12 cellular contexts compared by ENCODE assay signal in genomic region chr1:109535971-109536491, GRCh38. TPM values are rescaled to one million over a fixed set of nuclear protein-coding genes. Genes with fewer than 3 reads are reported as not detected.
DNase-seq lines count a peak whose midpoint lies in the region; ATAC-seq and TF ChIP-seq lines count a peak whose summit lies in the region.
"Had no signal": no experiment of that assay in that cellular context is flagged by ENCODE, and none has a peak within 500 bp of the region (broad histone marks: within the 10 kb centered on the region; RNA-seq: fewer than 3 reads in every experiment).

No MANE protein-coding gene starts in this region.

- H3K4me3 Mint-ChIP-seq in naive thymus-derived CD8-positive, alpha-beta T cell, result no peak overlapping the region
- H3K4me3 Mint-ChIP-seq: activated CD4-positive, alpha-beta T cell treated with anti-CD3 and anti-CD28 coated beads for 36 hours; activated naive CD4-positive, alpha-beta T cell treated with anti-CD3 and anti-CD28 coated beads for 36 hours had no signal

- H3K27me3 ChIP-seq in muscle layer of colon (ENCODE audit: control insufficient read depth in 1 of 2, insufficient read depth in 2 of 2, low read length in 2 of 2) (no peaks in the 10 kb centered on the region), transverse colon (no peaks in the 10 kb centered on the region)

- intact Hi-C loops in transverse colon (cut with DNase I; ENCODE audit: low total_unique reads), result no loop called here

- TF ChIP-seq EP300 in transverse colon (IDR thresholded peaks at IDR 0.05; ENCODE audit: low read depth), result no peak

- H3K27ac Mint-ChIP-seq in naive thymus-derived CD8-positive, alpha-beta T cell, result no peak overlapping the region
- H3K27ac Mint-ChIP-seq: activated CD4-positive, alpha-beta T cell treated with anti-CD3 and anti-CD28 coated beads for 36 hours; activated naive CD4-positive, alpha-beta T cell treated with anti-CD3 and anti-CD28 coated beads for 36 hours had no signal

- in situ Hi-C loops in transverse colon (cut with MboI; ENCODE audit: low pct_ligation_motif_present in 1 of 4, low pct_unique_long_range_greater_than_20kb in 1 of 4, low sequenced_read_pairs in 3 of 4), result loop anchor here in 2 of 4 donors (10.0 to 25.0 kb wide), 2 partner anchors 271 to 451 kb away; partner anchors contain the start of gene AHCYL1 (in 1 of the 2)

- no peaks in the 10 kb centered on the region for H3K9me3 Mint-ChIP-seq in naive thymus-derived CD8-positive, alpha-beta T cell
- H3K9me3 Mint-ChIP-seq: activated naive CD4-positive, alpha-beta T cell treated with anti-CD3 and anti-CD28 coated beads for 36 hours had no signal

- H3K4me3 ChIP-seq in choroid plexus epithelial cell (ENCODE audit: low read depth, low read length) (no peak overlapping the region), muscle layer of colon (ENCODE audit: low read depth in 1 of 2, low read length in 2 of 2) (no peak overlapping the region), transverse colon (no peak overlapping the region)
- H3K4me3 ChIP-seq: A549 had no signal

- peaks cover 30% of the 10 kb centered on the region for H3K4me1 ChIP-seq in muscle layer of colon (ENCODE audit: insufficient read depth, low read length)
- H3K4me1 ChIP-seq in transverse colon, result peaks cover 4 to 25% (median 7%) of the 10 kb centered on the region in 4 donors

- no peak for TF ChIP-seq POLR2A in transverse colon (IDR thresholded peaks at IDR 0.05)

- POLR2A ChIA-PET in naive thymus-derived CD8-positive, alpha-beta T cell (lab: Charles Lee), result interaction anchor here (14.0 kb wide), 1 partner anchor 36 kb away, joined by 462 read pairs; the partner anchor contains the start of genes AMIGO1 and CYB561D1

- no peaks in the 10 kb centered on the region for H3K27me3 Mint-ChIP-seq in naive thymus-derived CD8-positive, alpha-beta T cell
- H3K27me3 Mint-ChIP-seq: activated CD4-positive, alpha-beta T cell treated with anti-CD3 and anti-CD28 coated beads for 36 hours had no signal

- H3K9me3 ChIP-seq in muscle layer of colon (ENCODE audit: low read length) (no peaks in the 10 kb centered on the region), transverse colon (no peaks in the 10 kb centered on the region)
- H3K9me3 ChIP-seq: A549 had no signal

- ATAC-seq in HG03354 (IDR thresholded peaks at IDR 0.05; ENCODE audit: poor library complexity, severe bottlenecking, unreplicated experiment), result no peak
- ATAC-seq in naive thymus-derived CD8-positive, alpha-beta T cell, result no peak
- ATAC-seq: A549; activated CD4-positive, alpha-beta T cell treated with anti-CD3 and anti-CD28 coated beads for 36 hours had no signal

- no peaks in the 10 kb centered on the region for H3K36me3 Mint-ChIP-seq in naive thymus-derived CD8-positive, alpha-beta T cell

- TF ChIP-seq CTCF in choroid plexus epithelial cell (conservative IDR thresholded peaks at IDR 0.05; ENCODE audit: low read depth, low read length), result no peak
- TF ChIP-seq CTCF in transverse colon (IDR thresholded peaks at IDR 0.05), result no peak

- DNase-seq in NCI-H2171 treated with DMSO at 0.1 percent for 48 hours (lab: John Stamatoyannopoulos, UW), result peak; percentile 36
- no peak for DNase-seq in NCI-H2171 (lab: John Stamatoyannopoulos, UW)
- DNase-seq in choroid plexus epithelial cell (ENCODE audit: low read depth), result peak; percentile 25
- DNase-seq in transverse colon, result no peak
- DNase-seq in effector CD4-positive, alpha-beta T cell, result no peak
- no peak for DNase-seq in naive thymus-derived CD8-positive, alpha-beta T cell
- DNase-seq: activated CD4-positive, alpha-beta T cell treated with anti-CD3 and anti-CD28 coated beads for 36 hours; activated naive CD4-positive, alpha-beta T cell treated with anti-CD3 and anti-CD28 coated beads for 36 hours; NCI-H748 treated with DMSO at 0.1 percent for 48 hours had no signal

- H3K4me1 Mint-ChIP-seq in naive thymus-derived CD8-positive, alpha-beta T cell, result peaks cover 12 to 20% (median 19%) of the 10 kb centered on the region in 4 donors

- 71% methylated on average over 5 of the region's 5 CpGs; no CpG with 5 or more reads in 1 of the 2 donors for WGBS in transverse colon (ENCODE audit: low coverage in 1 of 2), 2 donors

- no peaks in the 10 kb centered on the region for H3K36me3 ChIP-seq in muscle layer of colon (ENCODE audit: insufficient read depth, low read length)
- no peaks in the 10 kb centered on the region for H3K36me3 ChIP-seq in transverse colon

- peak overlapping the region; percentile 54 for H3K27ac ChIP-seq in muscle layer of colon (ENCODE audit: low read depth, low read length)
- peak overlapping the region in 3 of 4 donors; percentile 1 to 60 (median 42) for H3K27ac ChIP-seq in transverse colon
- H3K27ac ChIP-seq: A549 had no signal

- H3K9ac ChIP-seq in muscle layer of colon (ENCODE audit: low read length), result no peak overlapping the region

RNA-seq across cellular contexts. Expression of gene GPR61, which starts 3.6 kb away (rescaled TPM):
- total RNA-seq in transverse colon, result not detected
- total RNA-seq in naive thymus-derived CD8-positive, alpha-beta T cell, result 1 to 10 TPM; 1.0 to 1.2 TPM
- polyA plus RNA-seq in naive thymus-derived CD8-positive, alpha-beta T cell, result 1 to 10 TPM in 1 of 3 donors, under 1 TPM in 1, not detected in 1; 0.71 to 1.1 TPM

RNA-seq across cellular contexts. Expression of gene GNAI3, which starts 12.4 kb away (rescaled TPM):
- 1 to 10 TPM; 2.2 to 7.5 (median 5.1) TPM for total RNA-seq in transverse colon
- 1 to 10 TPM; 6.8 to 7.3 TPM for total RNA-seq in naive thymus-derived CD8-positive, alpha-beta T cell
- 1 to 10 TPM; 7.1 to 7.7 (median 7.7) TPM for polyA plus RNA-seq in naive thymus-derived CD8-positive, alpha-beta T cell

RNA-seq across cellular contexts. Expression of gene AMIGO1, which starts 26.5 kb away (rescaled TPM):
- total RNA-seq in transverse colon, result 1 to 10 TPM in 2 of 4 donors, under 1 TPM in 2; 0.60 to 8.1 (median 3.5) TPM
- 10 to 100 TPM; 32.8 to 33.3 TPM for total RNA-seq in naive thymus-derived CD8-positive, alpha-beta T cell
- 10 to 100 TPM; 17.8 to 42.2 (median 25.4) TPM for polyA plus RNA-seq in naive thymus-derived CD8-positive, alpha-beta T cell

RNA-seq across cellular contexts. Expression of gene CYB561D1, which starts 42.1 kb away (rescaled TPM):
- total RNA-seq in transverse colon, result 10 to 100 TPM; 10.5 to 37.4 (median 17.3) TPM
- 10 to 100 TPM; 29.5 to 33.6 TPM for total RNA-seq in naive thymus-derived CD8-positive, alpha-beta T cell
- 10 to 100 TPM; 12.4 to 20.2 (median 13.9) TPM for polyA plus RNA-seq in naive thymus-derived CD8-positive, alpha-beta T cell

RNA-seq across cellular contexts. Expression of gene ATXN7L2, which starts 52.3 kb away (rescaled TPM):
- 10 to 100 TPM in 1 of 4 donors, 1 to 10 TPM in 3; 2.7 to 12.3 (median 6.2) TPM for total RNA-seq in transverse colon
- total RNA-seq in naive thymus-derived CD8-positive, alpha-beta T cell, result 10 to 100 TPM; 12.7 to 14.1 TPM
- 10 to 100 TPM in 1 of 3 donors, 1 to 10 TPM in 2; 4.3 to 10.7 (median 8.6) TPM for polyA plus RNA-seq in naive thymus-derived CD8-positive, alpha-beta T cell

Comparison
In these comparisons a context has a peak if more than half of its experiments do, and no peak if none do; other contexts are left out.
1. DNase-seq: peak in NCI-H2171 treated with DMSO at 0.1 percent for 48 hours (single experiment) and choroid plexus epithelial cell (single experiment); none in NCI-H2171 (single experiment), transverse colon (single experiment), effector CD4-positive, alpha-beta T cell (single experiment) and naive thymus-derived CD8-positive, alpha-beta T cell (0 of 10).